ENCODE assay signal across 9 cellular contexts in the genomic region with DNA sequence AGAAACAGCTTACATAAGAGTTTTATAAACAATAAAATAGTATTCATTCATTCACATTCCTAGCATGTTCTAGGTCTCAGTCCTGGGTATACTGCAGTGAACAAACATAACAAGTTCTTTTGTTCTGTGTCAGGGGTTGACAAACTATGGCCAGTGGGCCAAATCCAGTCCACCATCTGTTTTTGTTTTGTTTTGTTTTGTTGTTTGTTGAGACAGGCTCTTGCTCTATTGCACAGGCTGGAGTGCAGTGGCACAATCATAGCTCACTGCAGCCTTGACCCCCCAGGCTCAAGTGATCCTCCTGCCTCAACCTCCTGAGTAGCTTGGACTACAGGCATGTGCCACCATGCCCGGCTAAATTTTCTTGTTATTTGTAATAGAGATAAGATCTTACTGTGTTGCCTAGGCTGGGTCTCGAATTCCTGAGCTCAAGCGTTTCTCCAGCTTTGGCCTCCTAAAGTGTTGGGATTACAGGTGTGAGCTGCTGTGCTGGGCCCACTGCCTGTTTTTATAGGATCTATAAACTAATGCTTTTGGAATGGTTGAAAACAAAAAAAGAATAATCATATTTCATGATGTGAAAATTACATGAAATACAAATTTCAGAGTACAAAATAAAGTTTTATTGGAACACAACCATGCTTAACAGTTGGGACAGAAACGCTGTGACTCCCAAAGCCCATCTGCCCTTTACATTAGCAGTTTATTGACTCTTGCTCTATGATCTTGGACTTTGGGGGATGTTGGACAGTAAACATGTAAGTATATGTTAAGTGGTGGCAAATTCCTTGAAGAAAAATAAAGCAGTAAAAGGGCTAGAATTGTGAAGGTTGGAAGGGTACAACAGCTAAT. TPM values are rescaled to one million over a fixed set of nuclear protein-coding genes. Genes with fewer than 3 reads are reported as not detected.
DNase-seq lines count a peak whose midpoint lies in the region; ATAC-seq and TF ChIP-seq lines count a peak whose summit lies in the region.
"Had no signal": no experiment of that assay in that cellular context is flagged by ENCODE, and none has a peak within 500 bp of the region (broad histone marks: within the 10 kb centered on the region; RNA-seq: fewer than 3 reads in every experiment).

No MANE protein-coding gene starts in this region.

- CTCF ChIA-PET in activated naive CD4-positive, alpha-beta T cell treated with anti-CD3 and anti-CD28 coated beads, Interleukin-2, amount 10 ng/mL, durations not matched to agents 7 days and 5 days (lab: Charles Lee) = interaction anchor here (1.2 kb wide), 2 partner anchors 12 to 27 kb away, joined by 3 read pairs; no protein-coding TSS in a partner anchor

- peaks cover 17% of the 10 kb centered on the region for H3K36me3 Mint-ChIP-seq in activated naive CD4-positive, alpha-beta T cell treated with anti-CD3 and anti-CD28 coated beads, Interleukin-2, amount 50 U/mL, for 24 hours
- H3K36me3 Mint-ChIP-seq in activated naive CD4-positive, alpha-beta T cell treated with anti-CD3 and anti-CD28 coated beads, Interleukin-2, amount 10 ng/mL, durations not matched to agents 7 days and 5 days = peaks cover 21% of the 10 kb centered on the region
- peaks cover 18% of the 10 kb centered on the region for H3K36me3 Mint-ChIP-seq in type B pancreatic cell

- no peaks in the 10 kb centered on the region for H3K36me3 ChIP-seq in brain microvascular endothelial cell (replicated peaks)

- no peaks in the 10 kb centered on the region for H3K9me3 Mint-ChIP-seq in activated naive CD4-positive, alpha-beta T cell treated with anti-CD3 and anti-CD28 coated beads, Interleukin-2, amount 50 U/mL, for 24 hours
- H3K9me3 Mint-ChIP-seq in activated naive CD4-positive, alpha-beta T cell treated with anti-CD3 and anti-CD28 coated beads, Interleukin-2, amount 10 ng/mL, durations not matched to agents 7 days and 5 days = no peaks in the 10 kb centered on the region
- H3K9me3 Mint-ChIP-seq in type B pancreatic cell = no peaks in the 10 kb centered on the region

- H3K27ac ChIP-seq in brain microvascular endothelial cell = peak overlapping the region; percentile 6
- H3K27ac ChIP-seq: BLaER1 had no signal

- H3K27me3 Mint-ChIP-seq in activated naive CD4-positive, alpha-beta T cell treated with anti-CD3 and anti-CD28 coated beads, Interleukin-2, amount 50 U/mL, for 24 hours = no peaks in the 10 kb centered on the region
- H3K27me3 Mint-ChIP-seq in activated naive CD4-positive, alpha-beta T cell treated with anti-CD3 and anti-CD28 coated beads, Interleukin-2, amount 10 ng/mL, durations not matched to agents 7 days and 5 days = no peaks in the 10 kb centered on the region
- no peaks in the 10 kb centered on the region for H3K27me3 Mint-ChIP-seq in type B pancreatic cell

- H3K4me3 Mint-ChIP-seq in activated naive CD4-positive, alpha-beta T cell treated with anti-CD3 and anti-CD28 coated beads, Interleukin-2, amount 50 U/mL, for 24 hours = peak overlapping the region; percentile 49
- no peak overlapping the region for H3K4me3 Mint-ChIP-seq in activated naive CD4-positive, alpha-beta T cell treated with anti-CD3 and anti-CD28 coated beads, Interleukin-2, amount 10 ng/mL, durations not matched to agents 7 days and 5 days
- H3K4me3 Mint-ChIP-seq in type B pancreatic cell = no peak overlapping the region

- in situ Hi-C loops in brain microvascular endothelial cell (cut with HindIII; ENCODE audit: low pct_ligation_motif_present, low sequenced_read_pairs) = no loop called here

- no peak for DNase-seq in activated naive CD4-positive, alpha-beta T cell treated with anti-CD3 and anti-CD28 coated beads, Interleukin-2, amount 10 ng/mL, durations not matched to agents 7 days and 5 days
- peak; percentile 11 for DNase-seq in brain microvascular endothelial cell
- DNase-seq in inferior parietal cortex (ENCODE audit: extremely low spot score) = peak; percentile 53
- DNase-seq in type B pancreatic cell (ENCODE audit: extremely low spot score, unreplicated experiment) = no peak
- DNase-seq in stimulated activated naive CD4-positive, alpha-beta T cell (lab: John Stamatoyannopoulos, UW) = no peak

- no peak for ATAC-seq in GM18517 (IDR thresholded peaks at IDR 0.05; ENCODE audit: unreplicated experiment)
- no peak for ATAC-seq in HG03469 (IDR thresholded peaks at IDR 0.05; ENCODE audit: unreplicated experiment)

- no peaks in the 10 kb centered on the region for H3K27me3 ChIP-seq in brain microvascular endothelial cell (replicated peaks)
- H3K27me3 ChIP-seq: BLaER1 had no signal

- H3K4me3 ChIP-seq in brain microvascular endothelial cell (ENCODE audit: low read depth, low read length) = no peak overlapping the region
- H3K4me3 ChIP-seq: BLaER1 had no signal

- H3K4me1 Mint-ChIP-seq in activated naive CD4-positive, alpha-beta T cell treated with anti-CD3 and anti-CD28 coated beads, Interleukin-2, amount 50 U/mL, for 24 hours = peaks cover 61% of the 10 kb centered on the region
- peaks cover 46% of the 10 kb centered on the region for H3K4me1 Mint-ChIP-seq in activated naive CD4-positive, alpha-beta T cell treated with anti-CD3 and anti-CD28 coated beads, Interleukin-2, amount 10 ng/mL, durations not matched to agents 7 days and 5 days
- H3K4me1 Mint-ChIP-seq in type B pancreatic cell (ENCODE audit: unreplicated experiment) = peaks cover 21% of the 10 kb centered on the region

- TF ChIP-seq CTCF in brain microvascular endothelial cell (IDR thresholded peaks at IDR 0.05; ENCODE audit: low read depth, low read length, missing control alignments) = no peak
- TF ChIP-seq CTCF in type B pancreatic cell (conservative IDR thresholded peaks at IDR 0.05) = no peak

- peak overlapping the region; percentile 69 for H3K27ac Mint-ChIP-seq in activated naive CD4-positive, alpha-beta T cell treated with anti-CD3 and anti-CD28 coated beads, Interleukin-2, amount 50 U/mL, for 24 hours
- no peak overlapping the region for H3K27ac Mint-ChIP-seq in activated naive CD4-positive, alpha-beta T cell treated with anti-CD3 and anti-CD28 coated beads, Interleukin-2, amount 10 ng/mL, durations not matched to agents 7 days and 5 days
- H3K27ac Mint-ChIP-seq in type B pancreatic cell = peak overlapping the region; percentile 79

RNA-seq across cellular contexts. Expression of gene CAPZA1, which starts 17.9 kb away (rescaled TPM):
- 128 and 129 TPM in 2 replicates for total RNA-seq in type B pancreatic cell (ENCODE audit: low replicate concordance)

RNA-seq across cellular contexts. Expression of gene ST7L, which starts 18.5 kb away (rescaled TPM):
- total RNA-seq in type B pancreatic cell (ENCODE audit: low replicate concordance) = 17.1 and 22.0 TPM in 2 replicates

RNA-seq across cellular contexts. Expression of gene MOV10, which starts 37.0 kb away (rescaled TPM):
- total RNA-seq in type B pancreatic cell (ENCODE audit: low replicate concordance) = 113 and 128 TPM in 2 replicates

Comparison
In these comparisons a context has a peak if more than half of its experiments do, and no peak if none do; other contexts are left out.
1. DNase-seq: peak in brain microvascular endothelial cell (single experiment) and inferior parietal cortex (single experiment); none in activated naive CD4-positive, alpha-beta T cell treated with anti-CD3 and anti-CD28 coated beads, Interleukin-2, amount 10 ng/mL, durations not matched to agents 7 days and 5 days (single experiment), type B pancreatic cell (single experiment) and stimulated activated naive CD4-positive, alpha-beta T cell (0 of 6).